Comparison of ENCODE assay signal across 10 cellular contexts in the genomic region with DNA sequence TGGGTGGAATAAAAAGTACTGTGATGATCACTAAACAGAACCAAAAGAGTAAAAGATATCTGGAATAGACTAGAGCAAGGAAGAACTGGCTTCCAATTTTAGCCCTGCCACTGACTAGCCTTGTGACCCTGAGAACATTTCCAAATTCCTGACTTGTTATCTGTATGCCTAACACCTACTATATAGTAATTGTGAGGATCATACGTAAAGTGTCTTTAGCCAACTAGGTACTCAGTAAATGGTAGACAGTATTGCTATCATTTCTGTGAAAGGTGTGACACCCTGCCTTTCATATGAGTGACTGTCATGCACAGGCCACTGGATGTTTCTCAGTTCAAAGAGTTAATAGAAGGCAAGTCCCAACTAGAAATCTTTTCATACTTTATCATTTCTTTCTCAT. TPM values are rescaled to one million over a fixed set of nuclear protein-coding genes. Genes with fewer than 3 reads are reported as not detected.
DNase-seq lines count a peak whose midpoint lies in the region; ATAC-seq and TF ChIP-seq lines count a peak whose summit lies in the region.
"Had no signal": no experiment of that assay in that cellular context is flagged by ENCODE, and none has a peak within 500 bp of the region (broad histone marks: within the 10 kb centered on the region; RNA-seq: fewer than 3 reads in every experiment).

No MANE protein-coding gene starts in this region.

- peak overlapping the region; percentile 41 for H3K27ac ChIP-seq in colonic mucosa

- H3K36me3 ChIP-seq in colonic mucosa: no peaks in the 10 kb centered on the region

- ATAC-seq in GM19452 (IDR thresholded peaks at IDR 0.05; ENCODE audit: unreplicated experiment) (peak; percentile 36), HG03066 (IDR thresholded peaks at IDR 0.05; ENCODE audit: low read depth, unreplicated experiment) (peak; percentile 30)

- H3K27me3 ChIP-seq in colonic mucosa: no peaks in the 10 kb centered on the region

- no peaks in the 10 kb centered on the region for H3K4me1 ChIP-seq in colonic mucosa

- H3K4me3 ChIP-seq in GM12865 (ENCODE audit: low read depth, low read length): no peak overlapping the region
- H3K4me3 ChIP-seq in colonic mucosa: no peak overlapping the region

- no peaks in the 10 kb centered on the region for H3K9me3 ChIP-seq in colonic mucosa

- peak; percentile 47 for DNase-seq in GM12865 (ENCODE audit: low read depth)
- DNase-seq in colonic mucosa: no peak
- no peak for DNase-seq in NCI-H1105 (lab: John Stamatoyannopoulos, UW)
- DNase-seq in AML-193 (lab: John Stamatoyannopoulos, UW): no peak
- no peak for DNase-seq in stimulated activated CD4-positive, alpha-beta T cell treated with anti-CD3 and anti-CD28 coated beads, Interleukin-2, amount 100 ng/mL, for 24 hours
- DNase-seq in mucosa of gallbladder (ENCODE audit: low spot score): no peak
- DNase-seq: activated CD8-positive, alpha-beta memory T cell treated with anti-CD3 and anti-CD28 coated beads, Interleukin-2, amount 50 U/mL, for 48 hours; DMS 273 treated with DMSO at 0.1 percent for 48 hours had no signal

- intact Hi-C loops in colonic mucosa (cut with DNase I): no loop called here

- H3K9ac ChIP-seq in colonic mucosa (ENCODE audit: low read depth in 2 of 2, low read length in 2 of 2): no peak overlapping the region

- TF ChIP-seq CTCF in GM12865 (IDR thresholded peaks at IDR 0.05; ENCODE audit: insufficient read depth, low read depth, low read length, missing control alignments) (no peak), colonic mucosa (IDR thresholded peaks at IDR 0.05) (no peak)

RNA-seq across cellular contexts. Expression of a gene that starts 29.8 kb away (rescaled TPM):
- total RNA-seq in colonic mucosa: 1 to 10 TPM; 5.9 to 8.0 TPM
- total RNA-seq in mucosa of gallbladder: 10.7 TPM
